ENCODE assay signal across 22 cellular contexts in genomic region chr11:45211732-45212131, GRCh38.
DNase-seq lines count a peak whose midpoint lies in the region; ATAC-seq and TF ChIP-seq lines count a peak whose summit lies in the region.
"Had no signal": no experiment of that assay in that cellular context is flagged by ENCODE, and none has a peak within 500 bp of the region (broad histone marks: within the 10 kb centered on the region; RNA-seq: fewer than 3 reads in every experiment).

No MANE protein-coding gene starts in this region.

- ATAC-seq in activated T-cell treated with anti-CD3 and anti-CD28 coated beads, Interleukin-2, amount 50 U/mL, for 72 hours (replicated peaks in 1 of 2) = no peak
- ATAC-seq in RWPE2 (ENCODE audit: low read depth) (no peak), HG02885 (IDR thresholded peaks at IDR 0.05; ENCODE audit: poor library complexity, unreplicated experiment) (no peak)
- ATAC-seq: left lobe of liver; stimulated activated naive CD8-positive, alpha-beta T cell treated with anti-CD3 and anti-CD28 coated beads, Interleukin-15, Interleukin-2, amounts not matched to agents 100 U/mL and 50 U/mL, for 24 hours had no signal

- no peaks in the 10 kb centered on the region for H3K36me3 Mint-ChIP-seq in activated T-cell treated with anti-CD3 and anti-CD28 coated beads, Interleukin-2, amount 50 U/mL, for 72 hours (ENCODE audit: insufficient read depth in 2 of 2)
- H3K36me3 Mint-ChIP-seq: activated naive CD4-positive, alpha-beta T cell treated with anti-CD3 and anti-CD28 coated beads, Interleukin-2, amount 10 ng/mL, durations not matched to agents 7 days and 5 days had no signal

- no peak overlapping the region for H3K4me3 Mint-ChIP-seq in activated T-cell treated with anti-CD3 and anti-CD28 coated beads, Interleukin-2, amount 50 U/mL, for 72 hours
- H3K4me3 Mint-ChIP-seq: activated CD4-positive, alpha-beta T cell treated with anti-CD3 and anti-CD28 coated beads, Interleukin-2, amount 10 ng/mL, durations not matched to agents 7 days and 5 days; activated naive CD4-positive, alpha-beta T cell treated with anti-CD3 and anti-CD28 coated beads, Interleukin-2, amount 10 ng/mL, durations not matched to agents 7 days and 5 days; CD4-positive, alpha-beta T cell had no signal

- H3K9me3 ChIP-seq in RWPE2 (ENCODE audit: severe bottlenecking) (no peaks in the 10 kb centered on the region), stomach smooth muscle (ENCODE audit: control insufficient read depth in 2 of 2, low read length in 2 of 2) (no peaks in the 10 kb centered on the region)
- H3K9me3 ChIP-seq: neutrophil had no signal

- no peaks in the 10 kb centered on the region for H3K4me1 ChIP-seq in RWPE2 (ENCODE audit: insufficient read depth, poor library complexity, severe bottlenecking)
- peaks cover 42% of the 10 kb centered on the region for H3K4me1 ChIP-seq in stomach smooth muscle (ENCODE audit: control insufficient read depth, insufficient read depth, low read length)

- H3K27me3 Mint-ChIP-seq in activated T-cell treated with anti-CD3 and anti-CD28 coated beads, Interleukin-2, amount 50 U/mL, for 72 hours (ENCODE audit: low read depth) = no peaks in the 10 kb centered on the region
- H3K27me3 Mint-ChIP-seq: activated CD4-positive, alpha-beta T cell treated with anti-CD3 and anti-CD28 coated beads, Interleukin-2, amount 10 ng/mL, durations not matched to agents 7 days and 5 days; activated naive CD4-positive, alpha-beta T cell treated with anti-CD3 and anti-CD28 coated beads, Interleukin-2, amount 10 ng/mL, durations not matched to agents 7 days and 5 days; CD4-positive, alpha-beta T cell had no signal

- intact Hi-C loops in cardiac septum (cut with DNase I) = no loop called here

- peak overlapping the region; percentile 58 for H3K27ac Mint-ChIP-seq in activated T-cell treated with anti-CD3 and anti-CD28 coated beads, Interleukin-2, amount 50 U/mL, for 72 hours
- H3K27ac Mint-ChIP-seq: activated CD4-positive, alpha-beta T cell treated with anti-CD3 and anti-CD28 coated beads, Interleukin-2, amount 10 ng/mL, durations not matched to agents 7 days and 5 days; activated naive CD4-positive, alpha-beta T cell treated with anti-CD3 and anti-CD28 coated beads, Interleukin-2, amount 10 ng/mL, durations not matched to agents 7 days and 5 days; CD4-positive, alpha-beta T cell had no signal

- H3K4me1 Mint-ChIP-seq in activated T-cell treated with anti-CD3 and anti-CD28 coated beads, Interleukin-2, amount 50 U/mL, for 72 hours (ENCODE audit: low read depth) = peaks cover 11% of the 10 kb centered on the region
- H3K4me1 Mint-ChIP-seq: activated naive CD4-positive, alpha-beta T cell treated with anti-CD3 and anti-CD28 coated beads, Interleukin-2, amount 10 ng/mL, durations not matched to agents 7 days and 5 days had no signal

- H3K27ac ChIP-seq in RWPE2 (ENCODE audit: poor library complexity, severe bottlenecking) (no peak overlapping the region), stomach smooth muscle (ENCODE audit: low read length) (peak overlapping the region; percentile 98)
- H3K27ac ChIP-seq: neutrophil had no signal

- no peak for DNase-seq in activated T-cell treated with anti-CD3 and anti-CD28 coated beads, Interleukin-2, amount 50 U/mL, for 72 hours
- DNase-seq in activated T-cell treated with anti-CD3 and anti-CD28 coated beads for 4 hours = no peak
- no peak for DNase-seq in RWPE2 (ENCODE audit: low spot score)
- DNase-seq in fibroblast of the aortic adventitia (ENCODE audit: low read depth) = no peak
- DNase-seq in cardiac septum (ENCODE audit: low spot score) = no peak
- no peak for DNase-seq in stimulated activated CD4-positive, alpha-beta T cell treated with anti-CD3 and anti-CD28 coated beads, Interleukin-4, amount 100 ng/mL, for 24 hours
- DNase-seq: ACHN; activated CD4-positive, alpha-beta T cell treated with anti-CD3 and anti-CD28 coated beads, Interleukin-2, amount 10 ng/mL, durations not matched to agents 7 days and 5 days; activated naive CD4-positive, alpha-beta T cell treated with anti-CD3 and anti-CD28 coated beads, Interleukin-2, amount 10 ng/mL, durations not matched to agents 7 days and 5 days; CD4-positive, alpha-beta T cell; KG1; NCI-H1105 treated with DMSO at 0.1 percent for 48 hours; NCI-H2227 treated with DMSO at 0.1 percent for 48 hours; stimulated activated CD4-positive, alpha-beta T cell treated with anti-CD3 and anti-CD28 coated beads, Interleukin-15, amount 100 ng/mL, for 24 hours; stimulated activated naive CD8-positive, alpha-beta T cell treated with anti-CD3 and anti-CD28 coated beads, Interleukin-15, Interleukin-2, amounts not matched to agents 100 U/mL and 50 U/mL, for 24 hours; SW 1271; trophoblast cell had no signal

- H3K4me3 ChIP-seq in RWPE2 (ENCODE audit: severe bottlenecking) (no peak overlapping the region), fibroblast of the aortic adventitia (ENCODE audit: low read depth, low read length) (no peak overlapping the region), stomach smooth muscle (ENCODE audit: low read length in 2 of 2) (no peak overlapping the region)
- H3K4me3 ChIP-seq: coronary artery had no signal

- H3K27me3 ChIP-seq in RWPE2 (ENCODE audit: insufficient read depth, poor library complexity, severe bottlenecking) = no peaks in the 10 kb centered on the region
- H3K27me3 ChIP-seq in stomach smooth muscle (ENCODE audit: control insufficient read depth in 1 of 2, insufficient read depth in 2 of 2, low read length in 2 of 2) = no peaks in the 10 kb centered on the region
- H3K27me3 ChIP-seq: neutrophil had no signal

- H3K9ac ChIP-seq in stomach smooth muscle (ENCODE audit: low read length in 2 of 2) = no peak overlapping the region

- peak; percentile 15 for TF ChIP-seq CTCF in RWPE2 (IDR thresholded peaks at IDR 0.05; ENCODE audit: poor library complexity, severe bottlenecking)
- peak; percentile 3 for TF ChIP-seq CTCF in fibroblast of the aortic adventitia (IDR thresholded peaks at IDR 0.05; ENCODE audit: insufficient read depth, low read length)

- H3K9me3 Mint-ChIP-seq in activated T-cell treated with anti-CD3 and anti-CD28 coated beads, Interleukin-2, amount 50 U/mL, for 72 hours = no peaks in the 10 kb centered on the region
- H3K9me3 Mint-ChIP-seq: activated CD4-positive, alpha-beta T cell treated with anti-CD3 and anti-CD28 coated beads, Interleukin-2, amount 10 ng/mL, durations not matched to agents 7 days and 5 days; activated naive CD4-positive, alpha-beta T cell treated with anti-CD3 and anti-CD28 coated beads, Interleukin-2, amount 10 ng/mL, durations not matched to agents 7 days and 5 days; CD4-positive, alpha-beta T cell had no signal

- H3K36me3 ChIP-seq in RWPE2 (ENCODE audit: low read depth) (no peaks in the 10 kb centered on the region), stomach smooth muscle (ENCODE audit: control insufficient read depth in 2 of 2, insufficient read depth in 2 of 2, low read length in 2 of 2) (peaks cover 0 to 9% of the 10 kb centered on the region in 2 donors)
